Comparison of ENCODE assay signal across 18 cellular contexts in genomic region chr13:102117175-102117830, GRCh38.
"Had no signal": no experiment of that assay in that cellular context is flagged by ENCODE, and none has a peak within 500 bp of the region (broad histone marks: within the 10 kb centered on the region; RNA-seq: fewer than 3 reads in every experiment).

No MANE protein-coding gene starts in this region.

- H3K27me3 Mint-ChIP-seq: natural killer cell treated with Interleukin-12 subunit alpha and Interleukin-12 subunit beta and Interleukin-15 and Interleukin-18, amount 100 ng/mL, for 72 hours; progenitor cell of endocrine pancreas had no signal

- H3K4me3 ChIP-seq: gastrocnemius medialis, upper lobe of left lung had no signal

- H3K4me1 Mint-ChIP-seq: WTC11 had no signal

- ATAC-seq: activated naive CD4-positive, alpha-beta T cell treated with anti-CD3 and anti-CD28 coated beads, Interleukin-2, amount 50 U/mL, for 72 hours; gastrocnemius medialis; left ventricle myocardium superior; natural killer cell treated with Interleukin-12 subunit alpha and Interleukin-12 subunit beta and Interleukin-15 and Interleukin-18, amount 100 ng/mL, for 72 hours; WTC11 had no signal

- H3K27me3 ChIP-seq: gastrocnemius medialis, upper lobe of left lung had no signal

- H3K27ac ChIP-seq: gastrocnemius medialis, upper lobe of left lung had no signal

- FAIRE-seq: astrocyte had no signal

- H3K36me3 Mint-ChIP-seq: activated naive CD4-positive, alpha-beta T cell treated with anti-CD3 and anti-CD28 coated beads, Interleukin-2, amount 50 U/mL, for 72 hours; natural killer cell treated with Interleukin-12 subunit alpha and Interleukin-12 subunit beta and Interleukin-15 and Interleukin-18, amount 100 ng/mL, for 72 hours; WTC11 had no signal

- H3K4me3 Mint-ChIP-seq: endodermal cell; natural killer cell treated with Interleukin-12 subunit alpha and Interleukin-12 subunit beta and Interleukin-15 and Interleukin-18, amount 100 ng/mL, for 72 hours; T-helper 1 cell treated with Interleukin-12 subunit alpha and Interleukin-12 subunit beta and Interleukin-4 antibody, amounts not matched to agents 30 μg/mL and 1 μg/mL, for 36 hours; WTC11 had no signal

- H3K27ac Mint-ChIP-seq: activated naive CD4-positive, alpha-beta T cell treated with anti-CD3 and anti-CD28 coated beads, Interleukin-2, amount 50 U/mL, for 72 hours; endodermal cell; natural killer cell treated with Interleukin-12 subunit alpha and Interleukin-12 subunit beta and Interleukin-15 and Interleukin-18, amount 100 ng/mL, for 72 hours; progenitor cell of endocrine pancreas; T-helper 1 cell treated with Interleukin-12 subunit alpha and Interleukin-12 subunit beta and Interleukin-4 antibody, amounts not matched to agents 30 μg/mL and 1 μg/mL, for 36 hours; WTC11 had no signal

- H3K36me3 ChIP-seq: gastrocnemius medialis, upper lobe of left lung had no signal

- H3K9me3 Mint-ChIP-seq: activated naive CD4-positive, alpha-beta T cell treated with anti-CD3 and anti-CD28 coated beads, Interleukin-2, amount 50 U/mL, for 72 hours; endodermal cell; natural killer cell treated with Interleukin-12 subunit alpha and Interleukin-12 subunit beta and Interleukin-15 and Interleukin-18, amount 100 ng/mL, for 72 hours; T-helper 1 cell treated with Interleukin-12 subunit alpha and Interleukin-12 subunit beta and Interleukin-4 antibody, amounts not matched to agents 30 μg/mL and 1 μg/mL, for 36 hours; WTC11 had no signal

- H3K4me1 ChIP-seq: gastrocnemius medialis had no signal

- DNase-seq: activated gamma-delta T cell treated with Interleukin-2 at 50 U/mL for 16 hours; activated T-cell treated with anti-CD3 and anti-CD28 coated beads, Interleukin-2, amount 50 U/mL, for 1 hour; cerebellar nuclear complex; cortex of kidney; endodermal cell; gastrocnemius medialis; hippocampal formation; left ventricle myocardium superior; stimulated activated CD4-positive, alpha-beta T cell treated with anti-CD3 and anti-CD28 coated beads, Interleukin-4, amount 100 ng/mL, for 24 hours; stimulated activated naive CD4-positive, alpha-beta T cell treated with Interleukin-2 at 50 U/mL for 16 hours; T1000; upper lobe of left lung had no signal
